19 cellular contexts compared by ENCODE assay signal in the genomic region with DNA sequence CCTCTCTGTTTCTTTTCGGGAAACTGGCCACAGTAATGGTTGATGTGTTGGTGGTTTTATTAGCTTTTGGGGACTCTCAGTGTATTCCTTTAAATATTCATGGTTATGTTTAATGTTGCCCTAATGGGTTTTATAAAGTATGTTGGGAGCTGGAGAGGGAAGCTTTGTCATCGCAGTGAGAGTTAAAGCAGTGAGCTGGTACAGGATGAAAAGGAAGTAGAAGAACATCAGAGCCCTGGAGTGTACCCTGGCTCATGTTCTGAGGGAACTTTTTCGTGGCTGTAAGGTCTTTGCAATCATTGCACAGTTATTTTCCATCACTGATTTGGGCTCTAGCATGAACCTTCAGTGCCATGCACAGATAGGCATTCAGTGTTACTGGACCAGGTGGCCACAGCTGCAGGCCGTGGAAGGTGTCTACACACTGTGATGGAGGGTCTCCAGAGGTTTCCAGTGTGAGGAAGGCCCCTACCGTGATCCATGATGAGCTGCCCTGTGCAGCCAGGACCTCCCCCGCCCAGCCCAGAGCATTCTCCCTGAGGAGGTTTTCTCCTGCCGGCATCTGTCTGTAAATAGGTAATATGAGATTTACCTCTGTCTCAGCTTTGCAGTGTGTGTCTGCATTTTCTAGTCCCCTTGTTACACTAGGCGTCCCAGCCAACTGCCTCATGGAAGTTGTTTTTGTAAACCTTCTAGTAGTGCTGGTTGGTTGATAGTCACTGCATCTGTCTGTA. TPM values are rescaled to one million over a fixed set of nuclear protein-coding genes. Genes with fewer than 3 reads are reported as not detected.
DNase-seq lines count a peak whose midpoint lies in the region; ATAC-seq, FAIRE-seq and TF ChIP-seq lines count a peak whose summit lies in the region.
"Had no signal": no experiment of that assay in that cellular context is flagged by ENCODE, and none has a peak within 500 bp of the region (broad histone marks: within the 10 kb centered on the region; RNA-seq: fewer than 3 reads in every experiment).

No MANE protein-coding gene starts in this region.

- no peak overlapping the region for H3K4me2 ChIP-seq in K562 (ENCODE audit: insufficient read depth, low read length)

- DNase-seq in heart left ventricle (peak in 1 of 5 donors; percentile 24), cardiac septum (ENCODE audit: low spot score) (no peak), MV-4-11 (lab: John Stamatoyannopoulos, UW) (peak; percentile 59), K562 (ENCODE audit: extremely low read depth in 1 of 4, low spot score in 3 of 4) (no peak), SIG-M5 treated with dmso at 0.1 percent for 504 hours (lab: John Stamatoyannopoulos, UW; ENCODE audit: unreplicated experiment) (no peak), uterus (no peak)
- DNase-seq: activated B cell treated with CpG ODN at 0.5 μM for 24 hours, endodermal cell, NCI-H345, nucleus accumbens, OCI-M1, small intestine had no signal

- H3K4me3 ChIP-seq in heart left ventricle (no peak overlapping the region), K562 (no peak overlapping the region), skeletal muscle tissue (ENCODE audit: low read length in 3 of 3) (peak overlapping the region in 2 of 3 donors; percentile 6 to 35), uterus (no peak overlapping the region)
- H3K4me3 ChIP-seq: cardiac muscle cell, upper lobe of left lung had no signal

- ATAC-seq in heart left ventricle (no peak), K562 (no peak), HG03520 (IDR thresholded peaks at IDR 0.05; ENCODE audit: unreplicated experiment) (no peak)
- ATAC-seq: SK-N-SH treated with all-trans-retinoic acid at 6 μM for 48 hours; stimulated activated effector memory CD8-positive, alpha-beta T cell treated with anti-CD3 and anti-CD28 coated beads, Interleukin-12 subunit alpha, Interleukin-12 subunit beta, amount 100 ng/mL, for 72 hours had no signal

- CTCF ChIA-PET in K562 (lab: Yijun Ruan, JAX; ENCODE audit: low intra/inter-chr PET ratio) = no interaction called here

- H3K9ac ChIP-seq in K562 (ENCODE audit: insufficient read depth in 1 of 2, low read depth in 2 of 2, low read length in 2 of 2) (0 out of 4 replicates have a peak overlapping the region, but pooled peaks of 1 of the 2 experiments have one; percentile 0), skeletal muscle tissue (ENCODE audit: low read depth in 1 of 3, low read length in 3 of 3) (peak overlapping the region in 2 of 3 donors; percentile 58 to 63)

- H3K27ac ChIP-seq in heart left ventricle (peak overlapping the region in 11 of 12 donors; percentile 6 to 78 (median 54)), K562 (ENCODE audit: extremely low read depth, low read depth, low read length) (no peak overlapping the region), skeletal muscle tissue (ENCODE audit: low read depth, low read length) (peak overlapping the region; percentile 92), uterus (no peak overlapping the region)
- H3K27ac ChIP-seq: cardiac muscle cell had no signal

- POLR2A ChIA-PET in K562 (lab: Yijun Ruan, JAX) = interaction anchor here (0.7 to 1.8 kb wide), 4 partner anchors 12 to 23 kb away, joined by 3 to 6 read pairs (median 5); partner anchors contain the start of genes TBC1D22B and TMEM217

- H3K9me1 ChIP-seq in K562 (ENCODE audit: control insufficient read depth, insufficient read depth, low read length) = no peaks in the 10 kb centered on the region

- no peak for TF ChIP-seq EP300 in K562 (IDR thresholded peaks at IDR 0.05; ENCODE audit: low read length)

- H3K27me3 ChIP-seq in heart left ventricle (no peaks in the 10 kb centered on the region), K562 (ENCODE audit: control insufficient read depth in 2 of 2, insufficient read depth in 2 of 2, low read length in 2 of 2) (no peaks in the 10 kb centered on the region), skeletal muscle tissue (ENCODE audit: control insufficient read depth in 3 of 3, insufficient read depth in 3 of 3, low read length in 3 of 3) (no peaks in the 10 kb centered on the region), uterus (no peaks in the 10 kb centered on the region)
- H3K27me3 ChIP-seq: cardiac muscle cell, upper lobe of left lung had no signal

- intact Hi-C loops in heart left ventricle (cut with DNase I) (no loop called here), cardiac septum (cut with DNase I) (loop anchor here (5.0 kb wide), 1 partner anchor 33 kb away; no protein-coding TSS in a partner anchor), K562 (cut with micrococcal nuclease) (no loop called here), uterus (cut with DNase I; ENCODE audit: low total_unique reads) (no loop called here)

- H3K36me3 ChIP-seq in heart left ventricle = peaks cover 0 to 56% (median 36%) of the 10 kb centered on the region in 9 donors
- peaks cover 73% of the 10 kb centered on the region for H3K36me3 ChIP-seq in K562 (ENCODE audit: control insufficient read depth, insufficient read depth, low read length)
- peaks cover 5 to 17% (median 6%) of the 10 kb centered on the region in 3 donors for H3K36me3 ChIP-seq in skeletal muscle tissue (ENCODE audit: control insufficient read depth in 3 of 3, insufficient read depth in 3 of 3, low read length in 3 of 3)
- no peaks in the 10 kb centered on the region for H3K36me3 ChIP-seq in uterus

- peaks cover 4% of the 10 kb centered on the region; the same call in 1 of the 2 replicates for H4K20me1 ChIP-seq in K562 (replicated peaks; ENCODE audit: control insufficient read depth, insufficient read depth, low read length)

- TF ChIP-seq POLR2A in heart left ventricle (IDR thresholded peaks at IDR 0.05) = no peak
- no peak for TF ChIP-seq POLR2A in K562 (conservative IDR thresholded peaks at IDR 0.05)
- TF ChIP-seq POLR2A in uterus (IDR thresholded peaks at IDR 0.05) = no peak

- in situ Hi-C loops in K562 (cut with MboI) = no loop called here

- no peak overlapping the region for H2AFZ ChIP-seq in K562 (ENCODE audit: low read depth, low read length)

- H3K79me2 ChIP-seq in K562 (ENCODE audit: control insufficient read depth, insufficient read depth, low read length) = peaks cover 16% of the 10 kb centered on the region; the same call in 1 of the 3 replicates

- H3K4me1 ChIP-seq in heart left ventricle = peaks cover 0 to 46% (median 37%) of the 10 kb centered on the region in 12 donors
- peaks cover 0 to 2% of the 10 kb centered on the region in 2 experiments; a peak in 2 of 5 replicates for H3K4me1 ChIP-seq in K562 (replicated peaks in 1 of 2; ENCODE audit: control insufficient read depth in 2 of 2, insufficient read depth in 2 of 2, low read length in 2 of 2)
- H3K4me1 ChIP-seq in skeletal muscle tissue (ENCODE audit: control insufficient read depth in 3 of 3, insufficient read depth in 3 of 3, low read length in 3 of 3) = peaks cover 47 to 71% (median 67%) of the 10 kb centered on the region in 3 donors
- no peaks in the 10 kb centered on the region for H3K4me1 ChIP-seq in uterus

- no peak for TF ChIP-seq RAD21 in K562 (CRISPR knock-in tag; conservative IDR thresholded peaks at IDR 0.05 in 1 of 2, IDR thresholded peaks at IDR 0.05 in 1 of 2)

- H3K9me3 ChIP-seq in heart left ventricle (no peaks in the 10 kb centered on the region), K562 (replicated peaks; ENCODE audit: control insufficient read depth, insufficient read depth, low read depth, low read length) (no peaks in the 10 kb centered on the region), skeletal muscle tissue (ENCODE audit: control insufficient read depth in 3 of 3, low read length in 3 of 3) (no peaks in the 10 kb centered on the region), uterus (no peaks in the 10 kb centered on the region)
- H3K9me3 ChIP-seq: upper lobe of left lung had no signal

- no peak for FAIRE-seq in K562 (lab: Jason Lieb, UNC)
- FAIRE-seq: H1, small intestine had no signal

- TF ChIP-seq CTCF in heart left ventricle (IDR thresholded peaks at IDR 0.05) = no peak
- TF ChIP-seq CTCF in K562 (IDR thresholded peaks at IDR 0.05 in 2 of 3, conservative IDR thresholded peaks at IDR 0.05 in 1 of 3; ENCODE audit: insufficient read depth in 2 of 3, low read depth in 1 of 3, low read length in 3 of 3) = no peak
- TF ChIP-seq CTCF in uterus (IDR thresholded peaks at IDR 0.05) = no peak

- no TSS peak for BruUV-seq in K562 (replicated peaks; lab: Mats Ljungman, UMichigan)

- 84 to 86% (median 86%) methylated on average over 6 to 8 of the region's 8 CpGs for WGBS in heart left ventricle, 4 donors
- 81% methylated on average over 8 of the region's 8 CpGs for WGBS in K562 (ENCODE audit: insufficient coverage, low coverage, missing lambda C conversion rate)

RNA-seq across cellular contexts. Expression of gene TMEM217, which starts 22.4 kb away (rescaled TPM):
- total RNA-seq in heart left ventricle (1 to 10 TPM in 2 of 9 donors, under 1 TPM in 4, not detected in 3; 0.23 to 2.1 (median 0.75) TPM), cardiac septum (1.0 TPM), K562 (2014; rRNA removed) (1.3 and 1.5 TPM in 2 replicates), K562 (2014; rRNA removed; fragmentation: Illumina TruSeq; extraction: Trizol) (1.6 and 2.4 TPM in 2 replicates), K562 (2015; rRNA removed; fragmentation: Illumina TruSeq; extraction: Trizol) (3.3 and 4.0 TPM in 2 replicates), K562 (2021) (1.9 and 2.0 TPM in 2 replicates), skeletal muscle tissue (under 0.01 TPM), uterus (1 to 10 TPM in 1 of 4 donors, under 1 TPM in 1, not detected in 2; 0.21 to 1.6 TPM)
- polyA plus RNA-seq in heart left ventricle (under 1 TPM; 0.15 to 0.73 TPM), K562 (2011; rRNA removed) (5.0 and 8.0 TPM in 2 replicates), K562 (2014; fragmentation: Illumina TruSeq; extraction: Trizol) (1.9 and 2.3 TPM in 2 replicates), K562 (2014; fragmentation: Nextera tagmentation; extraction: Ambion mirVana) (1 to 10 TPM; 1.8 to 1.9 TPM), K562 (2014; rRNA removed) (2.8 and 3.5 TPM in 2 replicates)
- 9.2 and 9.3 TPM in 2 replicates for total RNA-seq in K562 (2011; cell fraction: chromatin; rRNA removed; ENCODE audit: low replicate concordance)
- 6.8 and 8.0 TPM in 2 replicates for total RNA-seq in K562 (2011; cell fraction: nucleolus; rRNA removed)
- 6.2 and 9.8 TPM in 2 replicates for total RNA-seq in K562 (2011; cell fraction: nucleoplasm; rRNA removed)
- polyA plus RNA-seq in K562 (2011; cell fraction: cytosol; rRNA removed) = 3.3 and 5.8 TPM in 2 replicates
- 3.6 and 5.0 TPM in 2 replicates for polyA plus RNA-seq in K562 (2011; cell fraction: nucleus; rRNA removed)
- 3.2 and 3.5 TPM in 2 replicates for polyA plus RNA-seq in K562 (2012)
- polyA minus RNA-seq in K562 (2011; rRNA and poly(A)+ RNA removed) = 3.4 and 4.8 TPM in 2 replicates
- 1.5 and 3.3 TPM in 2 replicates for polyA minus RNA-seq in K562 (2011; cell fraction: cytosol; rRNA and poly(A)+ RNA removed)
- polyA minus RNA-seq in K562 (2011; cell fraction: nucleus; rRNA and poly(A)+ RNA removed) = 2.0 and 2.4 TPM in 2 replicates

RNA-seq across cellular contexts. Expression of gene TBC1D22B, which starts 22.8 kb away (rescaled TPM):
- 10 to 100 TPM in 1 of 9 donors, 1 to 10 TPM in 8; 5.5 to 10.0 (median 7.3) TPM for total RNA-seq in heart left ventricle
- polyA plus RNA-seq in heart left ventricle = 10 to 100 TPM in 1 of 2 donors, 1 to 10 TPM in 1; 3.1 to 10.7 TPM
- 9.1 TPM for total RNA-seq in cardiac septum
- 32.9 and 35.9 TPM in 2 replicates for total RNA-seq in K562 (2011; cell fraction: chromatin; rRNA removed; ENCODE audit: low replicate concordance)
- 16.1 and 18.0 TPM in 2 replicates for total RNA-seq in K562 (2011; cell fraction: nucleolus; rRNA removed)
- 22.4 and 25.4 TPM in 2 replicates for total RNA-seq in K562 (2011; cell fraction: nucleoplasm; rRNA removed)
- 10.9 and 13.0 TPM in 2 replicates for total RNA-seq in K562 (2014; rRNA removed)
- 13.5 and 13.9 TPM in 2 replicates for total RNA-seq in K562 (2014; rRNA removed; fragmentation: Illumina TruSeq; extraction: Trizol)
- 12.3 and 13.1 TPM in 2 replicates for total RNA-seq in K562 (2015; rRNA removed; fragmentation: Illumina TruSeq; extraction: Trizol)
- total RNA-seq in K562 (2021) = 16.1 and 17.2 TPM in 2 replicates
- polyA plus RNA-seq in K562 (2011; rRNA removed) = 14.0 and 15.3 TPM in 2 replicates
- 11.5 and 14.7 TPM in 2 replicates for polyA plus RNA-seq in K562 (2011; cell fraction: cytosol; rRNA removed)
- polyA plus RNA-seq in K562 (2011; cell fraction: nucleus; rRNA removed) = 22.4 and 24.0 TPM in 2 replicates
- 12.9 and 19.1 TPM in 2 replicates for polyA plus RNA-seq in K562 (2012)
- polyA plus RNA-seq in K562 (2014; fragmentation: Illumina TruSeq; extraction: Trizol) = 21.7 and 24.2 TPM in 2 replicates
- 1 to 10 TPM; 4.8 to 6.4 TPM for polyA plus RNA-seq in K562 (2014; fragmentation: Nextera tagmentation; extraction: Ambion mirVana)
- 14.0 and 14.5 TPM in 2 replicates for polyA plus RNA-seq in K562 (2014; rRNA removed)
- polyA minus RNA-seq in K562 (2011; rRNA and poly(A)+ RNA removed) = 10.0 and 11.0 TPM in 2 replicates
- polyA minus RNA-seq in K562 (2011; cell fraction: cytosol; rRNA and poly(A)+ RNA removed) = 6.8 and 8.6 TPM in 2 replicates
- polyA minus RNA-seq in K562 (2011; cell fraction: nucleus; rRNA and poly(A)+ RNA removed) = 11.8 and 14.1 TPM in 2 replicates
- 3.7 TPM for total RNA-seq in skeletal muscle tissue
- 10 to 100 TPM in 1 of 4 donors, 1 to 10 TPM in 3; 4.1 to 15.4 (median 7.5) TPM for total RNA-seq in uterus

Comparison
In these comparisons a context has a peak if more than half of its experiments do, and no peak if none do; other contexts are left out.
1. H3K27ac ChIP-seq: peak in heart left ventricle (11 of 12) and skeletal muscle tissue (single experiment); none in K562 (single experiment) and uterus (0 of 2).
2. H3K4me3 ChIP-seq: peak in skeletal muscle tissue (2 of 3); none in heart left ventricle (0 of 12), K562 (single experiment) and uterus (0 of 2).